ENCODE assay signal across 13 cellular contexts in the genomic region with DNA sequence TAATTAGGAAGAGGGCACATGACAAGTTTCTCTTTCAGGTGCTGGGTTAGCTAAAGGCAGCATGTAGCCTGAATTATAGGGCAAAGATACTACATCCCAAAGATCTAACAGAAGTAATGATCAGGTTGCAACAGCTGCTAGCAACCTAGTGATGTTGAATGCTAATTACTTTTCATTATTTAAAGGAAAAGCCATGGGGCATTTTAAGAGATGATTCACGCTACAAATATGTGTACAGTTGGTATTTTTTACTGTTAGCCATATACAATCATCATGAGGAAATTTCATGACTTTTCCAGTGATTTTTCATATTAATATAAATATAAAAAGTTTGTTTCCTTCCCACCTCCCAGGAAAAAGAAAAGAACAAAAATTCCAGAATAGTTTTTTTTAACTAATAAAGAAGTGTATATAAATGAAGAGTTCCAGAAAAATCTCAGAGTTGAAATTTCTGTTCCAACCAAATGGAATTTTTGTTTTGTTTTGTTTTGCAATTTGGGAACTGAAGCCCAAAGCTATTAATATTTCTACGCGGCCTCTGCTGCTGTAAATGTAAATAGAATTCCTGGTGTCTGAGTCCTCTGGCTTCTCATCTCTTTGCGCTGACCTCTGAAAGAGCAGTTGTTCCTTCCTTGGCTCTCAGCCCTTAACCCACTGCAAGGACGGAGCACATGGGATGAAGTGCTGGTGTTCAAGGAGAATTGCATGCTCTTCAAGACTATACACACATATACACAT. TPM values are rescaled to one million over a fixed set of nuclear protein-coding genes. Genes with fewer than 3 reads are reported as not detected.
DNase-seq lines count a peak whose midpoint lies in the region; ATAC-seq lines count a peak whose summit lies in the region.
"Had no signal": no experiment of that assay in that cellular context is flagged by ENCODE, and none has a peak within 500 bp of the region (broad histone marks: within the 10 kb centered on the region; RNA-seq: fewer than 3 reads in every experiment).

No MANE protein-coding gene starts in this region.

- CTCF ChIA-PET in activated CD4-positive, alpha-beta T cell treated with anti-CD3 and anti-CD28 coated beads for 36 hours (lab: Charles Lee) = interaction anchor here (0.5 to 0.6 kb wide), 2 partner anchors 178 to 812 kb away, joined by 3 to 4 read pairs; no protein-coding TSS in a partner anchor

- H3K9me3 Mint-ChIP-seq in activated CD4-positive, alpha-beta T cell treated with anti-CD3 and anti-CD28 coated beads for 36 hours (ENCODE audit: low read depth) = peaks cover 6% of the 10 kb centered on the region

- ATAC-seq in sciatic nerve = peak; percentile 88
- no peak for ATAC-seq in activated CD4-positive, alpha-beta T cell treated with anti-CD3 and anti-CD28 coated beads for 36 hours

- H3K4me3 Mint-ChIP-seq in activated CD4-positive, alpha-beta T cell treated with anti-CD3 and anti-CD28 coated beads for 36 hours = no peak overlapping the region
- H3K4me3 Mint-ChIP-seq: activated B cell treated with CpG ODN at 0.5 μM for 24 hours, memory B cell had no signal

- H3K27ac Mint-ChIP-seq in activated CD4-positive, alpha-beta T cell treated with anti-CD3 and anti-CD28 coated beads for 36 hours = no peak overlapping the region
- H3K27ac Mint-ChIP-seq: activated B cell treated with CpG ODN at 0.5 μM for 24 hours, memory B cell had no signal

- no peaks in the 10 kb centered on the region for H3K27me3 Mint-ChIP-seq in activated CD4-positive, alpha-beta T cell treated with anti-CD3 and anti-CD28 coated beads for 36 hours
- H3K27me3 Mint-ChIP-seq: activated B cell treated with CpG ODN at 0.5 μM for 24 hours had no signal

- DNase-seq in ELR (ENCODE audit: low read depth) (peak; percentile 94), amniotic epithelial cell (ENCODE audit: low read depth) (peak; percentile 91), glomerular endothelial cell (ENCODE audit: extremely low read depth, low read depth, low spot score) (peak; percentile 7), sciatic nerve (ENCODE audit: low spot score) (no peak), midbrain (lab: John Stamatoyannopoulos, UW) (no peak), NCI-H1417 treated with DMSO at 0.1 percent for 48 hours (lab: John Stamatoyannopoulos, UW) (no peak), NCI-H2081 treated with DMSO at 0.1 percent for 48 hours (lab: John Stamatoyannopoulos, UW) (no peak)
- no peak for DNase-seq in activated CD4-positive, alpha-beta T cell treated with anti-CD3 and anti-CD28 coated beads for 36 hours
- DNase-seq: activated B cell treated with CpG ODN at 0.5 μM for 24 hours; activated effector memory CD4-positive, alpha-beta T cell treated with Interleukin-2 at 50 U/mL for 16 hours; NCI-H1105; stimulated activated CD4-positive, alpha-beta T cell treated with anti-CD3 and anti-CD28 coated beads, Interleukin-4, amount 100 ng/mL, for 4 hours had no signal

- no peaks in the 10 kb centered on the region for H3K4me1 Mint-ChIP-seq in activated CD4-positive, alpha-beta T cell treated with anti-CD3 and anti-CD28 coated beads for 36 hours
- H3K4me1 Mint-ChIP-seq: activated B cell treated with CpG ODN at 0.5 μM for 24 hours, memory B cell had no signal

- peaks cover 2% of the 10 kb centered on the region for H3K36me3 Mint-ChIP-seq in activated CD4-positive, alpha-beta T cell treated with anti-CD3 and anti-CD28 coated beads for 36 hours (ENCODE audit: low read depth)

- POLR2A ChIA-PET in activated CD4-positive, alpha-beta T cell treated with anti-CD3 and anti-CD28 coated beads for 36 hours (lab: Charles Lee) = no interaction called here

- intact Hi-C loops in sciatic nerve (cut with DNase I) = no loop called here
- intact Hi-C loops in activated CD4-positive, alpha-beta T cell treated with anti-CD3 and anti-CD28 coated beads for 36 hours (cut with DNase I, micrococcal nuclease) = no loop called here

RNA-seq across cellular contexts. Expression of gene NEK10, which starts 42.8 kb away (rescaled TPM):
- 3.4 and 8.5 TPM in 2 replicates for total RNA-seq in glomerular endothelial cell
- 1.9 TPM for total RNA-seq in sciatic nerve
- under 1 TPM; 0.19 to 0.57 TPM for total RNA-seq in activated CD4-positive, alpha-beta T cell treated with anti-CD3 and anti-CD28 coated beads for 36 hours

Comparison
In these comparisons a context has a peak if more than half of its experiments do, and no peak if none do; other contexts are left out.
1. DNase-seq: peak in ELR (single experiment), amniotic epithelial cell (single experiment) and glomerular endothelial cell (single experiment); none in sciatic nerve (single experiment), activated CD4-positive, alpha-beta T cell treated with anti-CD3 and anti-CD28 coated beads for 36 hours (single experiment), midbrain (single experiment), NCI-H1417 treated with DMSO at 0.1 percent for 48 hours (single experiment) and NCI-H2081 treated with DMSO at 0.1 percent for 48 hours (single experiment).